In genomic region chr12:12294215-12295005, GRCh38 we compare ENCODE assay signal across 11 cellular contexts. TPM values are rescaled to one million over a fixed set of nuclear protein-coding genes. Genes with fewer than 3 reads are reported as not detected.
A peak's percentile ranks its signal among the peaks of the same experiment; 100 is the strongest.
DNase-seq lines count a peak whose midpoint lies in the region; ATAC-seq and TF ChIP-seq lines count a peak whose summit lies in the region.
"Had no signal": no experiment of that assay in that cellular context is flagged by ENCODE, and none has a peak within 500 bp of the region (broad histone marks: within the 10 kb centered on the region; RNA-seq: fewer than 3 reads in every experiment).

No MANE protein-coding gene starts in this region.

- no peak overlapping the region for H3K4me3 Mint-ChIP-seq in endodermal cell
- H3K4me3 Mint-ChIP-seq: activated naive CD8-positive, alpha-beta T cell treated with anti-CD3 and anti-CD28 coated beads for 36 hours; effector memory CD8-positive, alpha-beta T cell had no signal

- no peak for ATAC-seq in HG03135 (IDR thresholded peaks at IDR 0.05; ENCODE audit: unreplicated experiment)
- ATAC-seq: effector memory CD8-positive, alpha-beta T cell had no signal

- H3K27me3 Mint-ChIP-seq in endodermal cell (ENCODE audit: insufficient read depth), result peaks cover 3% of the 10 kb centered on the region
- H3K27me3 Mint-ChIP-seq: activated naive CD8-positive, alpha-beta T cell treated with anti-CD3 and anti-CD28 coated beads for 36 hours had no signal

- WGBS in HUES64, result 52% methylated on average over 5 of the region's 5 CpGs
- WGBS in endodermal cell (ENCODE audit: insufficient coverage in 1 of 2, insufficient read length in 1 of 2), 2 experiments, result 50 to 65% methylated on average over 3 to 5 of the region's 5 CpGs

- TF ChIP-seq CTCF in endodermal cell (conservative IDR thresholded peaks at IDR 0.05), result no peak

- no peaks in the 10 kb centered on the region for H3K27me3 ChIP-seq in ACC112 (ENCODE audit: insufficient read depth, low read length)
- no peaks in the 10 kb centered on the region for H3K27me3 ChIP-seq in HUES64 (ENCODE audit: insufficient read depth, low read length)
- H3K27me3 ChIP-seq in endodermal cell (ENCODE audit: control insufficient read depth, insufficient read depth, low read length, poor library complexity, severe bottlenecking), result no peaks in the 10 kb centered on the region

- H3K36me3 Mint-ChIP-seq in endodermal cell (ENCODE audit: low read depth), result no peaks in the 10 kb centered on the region
- H3K36me3 Mint-ChIP-seq: activated naive CD8-positive, alpha-beta T cell treated with anti-CD3 and anti-CD28 coated beads for 36 hours had no signal

- H2AFZ ChIP-seq in ACC112 (ENCODE audit: low read length, unreplicated experiment), result peak overlapping the region; percentile 78

- peaks cover 17% of the 10 kb centered on the region for H3K4me1 Mint-ChIP-seq in endodermal cell

- no peak overlapping the region for H3K9ac ChIP-seq in HUES64 (ENCODE audit: low read depth, low read length)
- no peak overlapping the region for H3K9ac ChIP-seq in endodermal cell (ENCODE audit: extremely low read depth, low read length, poor library complexity, severe bottlenecking)

- H3K9me3 ChIP-seq in HUES64 (ENCODE audit: insufficient read depth, low read depth, low read length) (no peaks in the 10 kb centered on the region), endodermal cell (ENCODE audit: control insufficient read depth, low read length) (no peaks in the 10 kb centered on the region)

- H3K36me3 ChIP-seq in ACC112 (ENCODE audit: insufficient read depth, low read length) (no peaks in the 10 kb centered on the region), HUES64 (ENCODE audit: insufficient read depth, low read length) (no peaks in the 10 kb centered on the region), endodermal cell (ENCODE audit: control insufficient read depth, insufficient read depth, low read length) (no peaks in the 10 kb centered on the region)

- H3K79me2 ChIP-seq in ACC112 (ENCODE audit: control insufficient read depth, insufficient read depth, low read length, unreplicated experiment), result no peaks in the 10 kb centered on the region

- H3K4me3 ChIP-seq in ACC112 (ENCODE audit: low read depth, low read length) (no peak overlapping the region), HUES64 (ENCODE audit: low read length) (no peak overlapping the region), endodermal cell (ENCODE audit: low read length) (no peak overlapping the region)

- H3K27ac ChIP-seq in ACC112 (ENCODE audit: low read depth, low read length), result no peak overlapping the region
- H3K27ac ChIP-seq in HUES64 (ENCODE audit: low read depth, low read length), result peak overlapping the region; percentile 66; the same call in 1 of the 2 replicates
- H3K27ac ChIP-seq in endodermal cell (ENCODE audit: low read depth, low read length), result peak overlapping the region; percentile 4

- peak overlapping the region; percentile 61 for H3K27ac Mint-ChIP-seq in endodermal cell
- H3K27ac Mint-ChIP-seq: activated naive CD8-positive, alpha-beta T cell treated with anti-CD3 and anti-CD28 coated beads for 36 hours; effector memory CD8-positive, alpha-beta T cell had no signal

- DNase-seq in endodermal cell (peak; percentile 96), midbrain (lab: John Stamatoyannopoulos, UW) (peak; percentile 6), NCI-H1930 (lab: John Stamatoyannopoulos, UW) (no peak), T1000 (lab: John Stamatoyannopoulos, UW) (no peak)
- no peak for DNase-seq in effector CD8-positive, alpha-beta T cell (lab: John Stamatoyannopoulos, UW)
- DNase-seq: activated naive CD8-positive, alpha-beta T cell treated with anti-CD3 and anti-CD28 coated beads for 36 hours; DND-41; effector memory CD8-positive, alpha-beta T cell had no signal

- peaks cover 2% of the 10 kb centered on the region for H3K9me3 Mint-ChIP-seq in endodermal cell
- H3K9me3 Mint-ChIP-seq: activated naive CD8-positive, alpha-beta T cell treated with anti-CD3 and anti-CD28 coated beads for 36 hours; effector memory CD8-positive, alpha-beta T cell had no signal

- H3K4me1 ChIP-seq in ACC112 (ENCODE audit: control insufficient read depth, insufficient read depth, low read length, unreplicated experiment) (no peaks in the 10 kb centered on the region), HUES64 (ENCODE audit: insufficient read depth, low read length) (peaks cover 12% of the 10 kb centered on the region; the same call in 1 of the 2 replicates), endodermal cell (ENCODE audit: control insufficient read depth, insufficient read depth, low read length) (no peaks in the 10 kb centered on the region)

RNA-seq across cellular contexts. Expression of gene LRP6, which starts 27.6 kb away (rescaled TPM):
- polyA plus RNA-seq in HUES64 (2013, experiment 1 of 2), result 27.0 TPM
- 28.2 TPM for polyA plus RNA-seq in HUES64 (2013, experiment 2 of 2)
- total RNA-seq in endodermal cell, result 100 to 1,000 TPM; 109 to 182 TPM
- polyA plus RNA-seq in endodermal cell (2013, experiment 1 of 2), result 34.5 TPM
- 33.8 TPM for polyA plus RNA-seq in endodermal cell (2013, experiment 2 of 2)

RNA-seq across cellular contexts. Expression of gene MANSC1, which starts 55.6 kb away (rescaled TPM):
- polyA plus RNA-seq in HUES64 (2013, experiment 1 of 2), result 3.0 TPM
- 5.7 TPM for polyA plus RNA-seq in HUES64 (2013, experiment 2 of 2)
- total RNA-seq in endodermal cell, result 10 to 100 TPM in 1 of 2 donors, 1 to 10 TPM in 1; 6.6 to 12.1 TPM
- polyA plus RNA-seq in endodermal cell (2013, experiment 1 of 2), result 6.7 TPM
- 4.9 TPM for polyA plus RNA-seq in endodermal cell (2013, experiment 2 of 2)

Comparison
In these comparisons a context has a peak if more than half of its experiments do, and no peak if none do; other contexts are left out.
1. DNase-seq: peak in endodermal cell (single experiment) and midbrain (single experiment); none in effector CD8-positive, alpha-beta T cell (single experiment), NCI-H1930 (0 of 2) and T1000 (single experiment).